ENCODE assay signal across 15 cellular contexts in genomic region chrX:41127476-41128192, GRCh38. TPM values are rescaled to one million over a fixed set of nuclear protein-coding genes. Genes with fewer than 3 reads are reported as not detected.
DNase-seq lines count a peak whose midpoint lies in the region; ATAC-seq, FAIRE-seq and TF ChIP-seq lines count a peak whose summit lies in the region.
"Had no signal": no experiment of that assay in that cellular context is flagged by ENCODE, and none has a peak within 500 bp of the region (broad histone marks: within the 10 kb centered on the region; RNA-seq: fewer than 3 reads in every experiment).

No MANE protein-coding gene starts in this region.

- no peaks in the 10 kb centered on the region for H3K4me1 ChIP-seq in A673 (ENCODE audit: insufficient read depth, low read length, poor library complexity, severe bottlenecking)
- H3K4me1 ChIP-seq: Caco-2 had no signal

- no peak overlapping the region for H3K4me3 ChIP-seq in A673 (ENCODE audit: low read depth, low read length, poor library complexity, severe bottlenecking)
- H3K4me3 ChIP-seq: heart left ventricle, K562 had no signal

- CTCF ChIA-PET in A673 (lab: Charles Lee): interaction anchor here (0.6 kb wide), 1 partner anchor 12 kb away, joined by 4 read pairs; no protein-coding TSS in a partner anchor

- peak; percentile 89 for FAIRE-seq in GM19239 (lab: Jason Lieb, UNC)
- FAIRE-seq: K562, RCC 7860 had no signal

- peaks cover 19% of the 10 kb centered on the region for H3K36me3 ChIP-seq in A673 (ENCODE audit: insufficient read depth, low read length, poor library complexity, severe bottlenecking)

- no peak overlapping the region for H3K27ac ChIP-seq in A673 (ENCODE audit: low read depth, low read length, poor library complexity, severe bottlenecking)
- H3K27ac ChIP-seq: heart left ventricle had no signal

- POLR2A ChIA-PET in A673 (lab: Charles Lee; ENCODE audit: low non-redundant PET): no interaction called here

- peak; percentile 29 for DNase-seq in DMS79 treated with DMSO at 0.1 percent for 48 hours (lab: John Stamatoyannopoulos, UW)
- DNase-seq in GM19239 (ENCODE audit: insufficient read length, low spot score): no peak
- DNase-seq in kidney tubule cell (ENCODE audit: low spot score): peak; percentile 76
- DNase-seq in A673 (ENCODE audit: low spot score): no peak
- no peak for DNase-seq in NCI-H146 (lab: John Stamatoyannopoulos, UW)
- no peak for DNase-seq in D341Med (ENCODE audit: low spot score)
- DNase-seq in H4 (ENCODE audit: low spot score): no peak
- DNase-seq: Caco-2; heart left ventricle; NCI-H2171 treated with DMSO at 0.1 percent for 48 hours; stimulated activated CD4-positive, alpha-beta T cell treated with anti-CD3 and anti-CD28 coated beads, Interleukin-4, amount 100 ng/mL, for 24 hours; T1000 had no signal

- peak; percentile 82 for ATAC-seq in HG03175 (IDR thresholded peaks at IDR 0.05; ENCODE audit: unreplicated experiment)
- ATAC-seq: heart left ventricle, K562 had no signal

- H3K9me3 ChIP-seq in A673 (ENCODE audit: low read depth, low read length, poor library complexity, severe bottlenecking): no peaks in the 10 kb centered on the region
- H3K9me3 ChIP-seq: Caco-2 had no signal

- intact Hi-C loops in A673 (cut with micrococcal nuclease; ENCODE audit: unreplicated experiment): no loop called here

- no peaks in the 10 kb centered on the region for H3K27me3 ChIP-seq in A673 (replicated peaks; ENCODE audit: insufficient read depth, low read depth, low read length, poor library complexity)
- H3K27me3 ChIP-seq: heart left ventricle had no signal

- no peak for TF ChIP-seq CTCF in A673 (conservative IDR thresholded peaks at IDR 0.05; ENCODE audit: low read depth, low read length)

- no TSS peak for BruUV-seq in A673 (replicated peaks; lab: Mats Ljungman, UMichigan)

RNA-seq across cellular contexts. Expression of gene USP9X, which starts 42.4 kb away (rescaled TPM):
- total RNA-seq in A673 (2021): 70.6 and 76.0 TPM in 2 replicates
- 32.1 and 43.5 TPM in 2 replicates for total RNA-seq in H4 (2014; rRNA removed; shearing (Covaris generic))

Comparison
In these comparisons a context has a peak if more than half of its experiments do, and no peak if none do; other contexts are left out.
1. DNase-seq: peak in DMS79 treated with DMSO at 0.1 percent for 48 hours (single experiment) and kidney tubule cell (single experiment); none in GM19239 (single experiment), A673 (single experiment), NCI-H146 (single experiment), D341Med (single experiment) and H4 (single experiment).